ENCODE assay signal across 23 cellular contexts in genomic region chr15:92074161-92074560, GRCh38.
DNase-seq lines count a peak whose midpoint lies in the region; ATAC-seq and TF ChIP-seq lines count a peak whose summit lies in the region.
"Had no signal": no experiment of that assay in that cellular context is flagged by ENCODE, and none has a peak within 500 bp of the region (broad histone marks: within the 10 kb centered on the region; RNA-seq: fewer than 3 reads in every experiment).

No MANE protein-coding gene starts in this region.

- H3K9me3 ChIP-seq in PC-9 (ENCODE audit: insufficient read depth, low read depth) (no peaks in the 10 kb centered on the region), upper lobe of right lung (no peaks in the 10 kb centered on the region)
- H3K9me3 ChIP-seq: BE2C, pancreas, right atrium auricular region had no signal

- no peaks in the 10 kb centered on the region for H3K36me3 Mint-ChIP-seq in activated T-cell treated with anti-CD3 and anti-CD28 coated beads, Interleukin-2, amount 50 U/mL, for 72 hours (ENCODE audit: insufficient read depth in 2 of 2)
- H3K36me3 Mint-ChIP-seq: activated CD4-positive, alpha-beta memory T cell treated with anti-CD3 and anti-CD28 coated beads for 36 hours; stimulated activated effector memory CD8-positive, alpha-beta T cell treated with anti-CD3 and anti-CD28 coated beads, Interleukin-12 subunit alpha, Interleukin-12 subunit beta, amount 100 ng/mL, for 72 hours had no signal

- POLR2A ChIA-PET in PC-9 (lab: Charles Lee; ENCODE audit: unreplicated experiment): interaction anchor here (0.6 kb wide), 1 partner anchor 186 kb away, joined by 4 read pairs; no protein-coding TSS in a partner anchor

- no peaks in the 10 kb centered on the region for H3K27me3 Mint-ChIP-seq in activated T-cell treated with anti-CD3 and anti-CD28 coated beads, Interleukin-2, amount 50 U/mL, for 72 hours (ENCODE audit: low read depth)
- H3K27me3 Mint-ChIP-seq: activated CD4-positive, alpha-beta memory T cell treated with anti-CD3 and anti-CD28 coated beads for 36 hours; activated naive CD8-positive, alpha-beta T cell treated with anti-CD3 and anti-CD28 coated beads, Interleukin-2, amount 50 U/mL, for 24 hours had no signal

- no peak overlapping the region for H3K4me3 Mint-ChIP-seq in activated T-cell treated with anti-CD3 and anti-CD28 coated beads, Interleukin-2, amount 50 U/mL, for 72 hours
- H3K4me3 Mint-ChIP-seq: activated B cell treated with CpG ODN at 0.5 μM for 24 hours; activated CD4-positive, alpha-beta memory T cell treated with anti-CD3 and anti-CD28 coated beads for 36 hours; activated naive CD8-positive, alpha-beta T cell treated with anti-CD3 and anti-CD28 coated beads, Interleukin-2, amount 50 U/mL, for 24 hours; nephron progenitor cell; stimulated activated effector memory CD8-positive, alpha-beta T cell treated with anti-CD3 and anti-CD28 coated beads, Interleukin-12 subunit alpha, Interleukin-12 subunit beta, amount 100 ng/mL, for 72 hours had no signal

- TF ChIP-seq CTCF in PC-9 (conservative IDR thresholded peaks at IDR 0.05) (no peak), upper lobe of right lung (IDR thresholded peaks at IDR 0.05) (no peak)

- H3K9me3 Mint-ChIP-seq in activated T-cell treated with anti-CD3 and anti-CD28 coated beads, Interleukin-2, amount 50 U/mL, for 72 hours: no peaks in the 10 kb centered on the region
- H3K9me3 Mint-ChIP-seq: activated B cell treated with CpG ODN at 0.5 μM for 24 hours; activated CD4-positive, alpha-beta memory T cell treated with anti-CD3 and anti-CD28 coated beads for 36 hours; activated naive CD8-positive, alpha-beta T cell treated with anti-CD3 and anti-CD28 coated beads, Interleukin-2, amount 50 U/mL, for 24 hours; nephron progenitor cell; stimulated activated effector memory CD8-positive, alpha-beta T cell treated with anti-CD3 and anti-CD28 coated beads, Interleukin-12 subunit alpha, Interleukin-12 subunit beta, amount 100 ng/mL, for 72 hours had no signal

- CTCF ChIA-PET in PC-9 (lab: Charles Lee): interaction anchor here (2.6 kb wide), 1 partner anchor 133 kb away, joined by 6 read pairs; no protein-coding TSS in a partner anchor

- H3K36me3 ChIP-seq in PC-9 (ENCODE audit: low read depth) (no peaks in the 10 kb centered on the region), upper lobe of right lung (no peaks in the 10 kb centered on the region)
- H3K36me3 ChIP-seq: BE2C, pancreas, right atrium auricular region had no signal

- no peak for ATAC-seq in activated T-cell treated with anti-CD3 and anti-CD28 coated beads, Interleukin-2, amount 50 U/mL, for 72 hours (replicated peaks in 1 of 2)
- ATAC-seq in upper lobe of right lung: no peak
- no peak for ATAC-seq in HG03280 (IDR thresholded peaks at IDR 0.05; ENCODE audit: unreplicated experiment)
- ATAC-seq in HG02588 (IDR thresholded peaks at IDR 0.05; ENCODE audit: unreplicated experiment): no peak
- ATAC-seq: activated naive CD8-positive, alpha-beta T cell treated with anti-CD3 and anti-CD28 coated beads, Interleukin-2, amount 50 U/mL, for 24 hours; stimulated activated effector memory CD8-positive, alpha-beta T cell treated with anti-CD3 and anti-CD28 coated beads, Interleukin-12 subunit alpha, Interleukin-12 subunit beta, amount 100 ng/mL, for 72 hours had no signal

- BruUV-seq in PC-9 (replicated peaks; lab: Mats Ljungman, UMichigan): no TSS peak

- H3F3A ChIP-seq in PC-9 (ENCODE audit: insufficient read depth, low read depth): peaks cover 10% of the 10 kb centered on the region

- H4K20me1 ChIP-seq in PC-9 (ENCODE audit: insufficient read depth): no peaks in the 10 kb centered on the region

- peaks cover 43% of the 10 kb centered on the region for H3K4me1 Mint-ChIP-seq in activated T-cell treated with anti-CD3 and anti-CD28 coated beads, Interleukin-2, amount 50 U/mL, for 72 hours (ENCODE audit: low read depth)

- DNase-seq in activated T-cell treated with anti-CD3 and anti-CD28 coated beads, Interleukin-2, amount 50 U/mL, for 72 hours: no peak
- no peak for DNase-seq in activated T-cell treated with anti-CD3 and anti-CD28 coated beads, Interleukin-2, amount 50 U/mL, for 48 hours
- DNase-seq in PC-9: no peak
- no peak for DNase-seq in epithelial cell of prostate (ENCODE audit: low read depth, low spot score)
- DNase-seq in upper lobe of right lung: no peak
- no peak for DNase-seq in NCI-H187 (lab: John Stamatoyannopoulos, UW)
- DNase-seq: activated B cell treated with CpG ODN at 0.5 μM for 24 hours; activated CD8-positive, alpha-beta memory T cell treated with anti-CD3 and anti-CD28 coated beads, Interleukin-2, amount 50 U/mL, for 48 hours; activated effector memory CD4-positive, alpha-beta T cell treated with anti-CD3 and anti-CD28 coated beads, Interleukin-2, amount 50 U/mL, for 16 hours; activated naive CD8-positive, alpha-beta T cell treated with anti-CD3 and anti-CD28 coated beads, Interleukin-2, amount 50 U/mL, for 24 hours; BE2C; foreskin fibroblast; NCI-H2171; NCI-H524 treated with DMSO at 0.1 percent for 48 hours; nephron progenitor cell; pancreas; substantia nigra; T-helper 9 cell had no signal

- intact Hi-C loops in PC-9 (cut with micrococcal nuclease; ENCODE audit: unreplicated experiment) (no loop called here), upper lobe of right lung (cut with DNase I) (no loop called here)

- H3K4me1 ChIP-seq in PC-9 (replicated peaks; ENCODE audit: insufficient read depth) (peaks cover 25% of the 10 kb centered on the region), upper lobe of right lung (peaks cover 66% of the 10 kb centered on the region)
- H3K4me1 ChIP-seq: pancreas had no signal

- no peaks in the 10 kb centered on the region for H3K27me3 ChIP-seq in PC-9 (ENCODE audit: insufficient read depth, low read depth)
- no peaks in the 10 kb centered on the region for H3K27me3 ChIP-seq in upper lobe of right lung
- H3K27me3 ChIP-seq: BE2C, pancreas, right atrium auricular region had no signal

- H3K4me3 ChIP-seq in PC-9 (no peak overlapping the region), upper lobe of right lung (no peak overlapping the region)
- H3K4me3 ChIP-seq: pancreas, right atrium auricular region had no signal

- no peaks in the 10 kb centered on the region for H3K9me2 ChIP-seq in PC-9 (ENCODE audit: insufficient read depth)

- H3K27ac ChIP-seq in PC-9 (peak overlapping the region; percentile 35), epithelial cell of prostate (peak overlapping the region; percentile 0), upper lobe of right lung (peak overlapping the region; percentile 20)
- H3K27ac ChIP-seq: pancreas, right atrium auricular region had no signal

- H3K27ac Mint-ChIP-seq in activated T-cell treated with anti-CD3 and anti-CD28 coated beads, Interleukin-2, amount 50 U/mL, for 72 hours: peak overlapping the region; percentile 25
- H3K27ac Mint-ChIP-seq: activated B cell treated with CpG ODN at 0.5 μM for 24 hours; activated CD4-positive, alpha-beta memory T cell treated with anti-CD3 and anti-CD28 coated beads for 36 hours; activated naive CD8-positive, alpha-beta T cell treated with anti-CD3 and anti-CD28 coated beads, Interleukin-2, amount 50 U/mL, for 24 hours; nephron progenitor cell had no signal

- 0 out of 2 replicates have a peak overlapping the region, but pooled peaks have one; percentile 7 for H3K4me2 ChIP-seq in PC-9

- H3K79me2 ChIP-seq in PC-9 (ENCODE audit: low read depth): peaks cover 40% of the 10 kb centered on the region

- H2AFZ ChIP-seq in PC-9: no peak overlapping the region
